Comparison of ENCODE assay signal across 8 cellular contexts in genomic region chr1:173714759-173715537, GRCh38.
DNase-seq lines count a peak whose midpoint lies in the region; ATAC-seq, FAIRE-seq and TF ChIP-seq lines count a peak whose summit lies in the region.

Gene KLHL20, plus strand, starts transcription at chr1:173714981. Its CDS starts 1,063 bp downstream, at chr1:173716044.

- DNase-seq in AG09319 (ENCODE audit: extremely low read depth, low read depth) (peak; percentile 69), NCI-H345 treated with DMSO at 0.1 percent for 48 hours (lab: John Stamatoyannopoulos, UW; ENCODE audit: unreplicated experiment) (peak; percentile 81)
- peak; percentile 63 to 71 (median 68) for DNase-seq in activated CD4-positive, CD25-positive, alpha-beta regulatory T cell (lab: John Stamatoyannopoulos, UW)
- peak; percentile 88 for DNase-seq in central memory CD4-positive, alpha-beta T cell
- DNase-seq in stimulated activated CD4-positive, alpha-beta T cell treated with anti-CD3 and anti-CD28 coated beads, Interleukin-12 subunit alpha, Interleukin-12 subunit beta, amount 100 ng/mL, for 4 hours, result peak; percentile 69

- no peak for TF ChIP-seq CTCF in AG09319 (IDR thresholded peaks at IDR 0.05; ENCODE audit: low read depth, low read length)

- FAIRE-seq in islet of Langerhans (lab: Jason Lieb, UNC), result peak; percentile 86

- ATAC-seq in GM19023 (IDR thresholded peaks at IDR 0.05; ENCODE audit: unreplicated experiment) (peak; percentile 98), HG03280 (IDR thresholded peaks at IDR 0.05; ENCODE audit: unreplicated experiment) (peak; percentile 90)

Comparison
In these comparisons a context has a peak if more than half of its experiments do, and no peak if none do; other contexts are left out.
1. Peak in every context shown above with its lines: DNase-seq and ATAC-seq.